In the genomic region with DNA sequence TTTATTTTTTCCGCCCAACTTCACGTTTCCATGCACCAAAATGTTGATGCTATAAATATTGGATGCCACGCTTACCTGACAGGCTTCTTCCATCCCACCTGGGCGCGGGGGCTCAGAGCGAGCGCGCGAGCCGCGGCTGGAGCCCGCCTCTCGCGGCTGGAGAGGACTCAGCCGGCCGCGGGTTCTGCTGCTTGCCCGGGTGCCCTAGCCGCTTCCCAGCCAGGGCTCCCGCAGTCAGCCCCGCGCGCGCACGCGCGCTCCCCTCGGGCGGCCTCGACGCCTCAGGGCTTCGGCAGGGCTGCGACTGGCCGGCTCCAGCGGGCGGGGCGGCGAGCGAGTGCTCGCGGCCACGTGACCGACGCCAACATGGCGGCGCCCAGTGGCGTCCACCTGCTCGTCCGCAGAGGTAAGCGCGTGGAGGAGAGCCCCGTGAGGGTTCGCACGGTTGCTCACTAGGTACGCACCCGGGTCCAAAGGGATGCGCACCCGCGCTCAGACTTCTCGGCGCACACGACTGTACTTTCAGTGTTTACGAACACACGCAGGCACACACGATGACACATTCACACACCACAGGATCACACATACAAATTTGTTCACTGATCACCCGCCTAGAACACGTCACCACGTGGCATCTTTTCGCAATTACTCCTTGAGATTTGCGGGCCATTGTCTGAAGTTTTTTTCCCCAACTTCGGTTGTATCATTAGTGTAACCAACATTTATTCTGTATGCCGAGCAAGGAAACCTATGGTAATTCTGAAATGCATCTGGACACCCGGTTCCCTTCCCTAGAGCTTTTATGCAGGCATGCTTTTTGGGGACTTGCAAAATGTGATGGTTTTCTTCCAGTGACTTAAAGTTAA, we compare ENCODE assay signal across 9 cellular contexts. TPM values are rescaled to one million over a fixed set of nuclear protein-coding genes. Genes with fewer than 3 reads are reported as not detected.
DNase-seq lines count a peak whose midpoint lies in the region; ATAC-seq, FAIRE-seq and TF ChIP-seq lines count a peak whose summit lies in the region.
"Had no signal": no experiment of that assay in that cellular context is flagged by ENCODE, and none has a peak within 500 bp of the region (broad histone marks: within the 10 kb centered on the region; RNA-seq: fewer than 3 reads in every experiment).

METAP1D (plus strand) TSS at position 350 of the 866 bp plus-strand sequence; CDS start at position 367, 17 bp downstream.

- peak within 1 kb of the TSS; percentile 75 for H3K4me3 Mint-ChIP-seq in activated CD4-positive, alpha-beta T cell treated with anti-CD3 and anti-CD28 coated beads for 36 hours

- H3K4me1 Mint-ChIP-seq in activated CD4-positive, alpha-beta T cell treated with anti-CD3 and anti-CD28 coated beads for 36 hours: peaks cover 18% of the 10 kb centered on the region

- H3K36me3 ChIP-seq in BJ (ENCODE audit: control insufficient read depth, insufficient read depth, low read length): no peaks in the 10 kb centered on the region

- H3K9me3 Mint-ChIP-seq in activated CD4-positive, alpha-beta T cell treated with anti-CD3 and anti-CD28 coated beads for 36 hours (ENCODE audit: low read depth): no peaks in the 10 kb centered on the region

- TF ChIP-seq CTCF in BJ (IDR thresholded peaks at IDR 0.05; ENCODE audit: insufficient read depth, low read depth, low read length) (no peak), choroid plexus epithelial cell (conservative IDR thresholded peaks at IDR 0.05; ENCODE audit: low read depth, low read length) (no peak)

- intact Hi-C loops in activated CD4-positive, alpha-beta T cell treated with anti-CD3 and anti-CD28 coated beads for 36 hours (cut with DNase I, micrococcal nuclease): loop anchor here (1.0 to 10.0 kb wide), 8 partner anchors 78 to 1071 kb away; partner anchors contain the start of genes DLX2 (in 2 of the 2), HAT1 (in 2 of the 2), DYNC1I2 (in 1 of the 2) and GORASP2 (in 1 of the 2)

- no peaks in the 10 kb centered on the region for H3K27me3 Mint-ChIP-seq in activated CD4-positive, alpha-beta T cell treated with anti-CD3 and anti-CD28 coated beads for 36 hours

- H3K4me3 ChIP-seq in BJ (ENCODE audit: low read depth, low read length) (peak within 1 kb of the TSS; percentile 98), choroid plexus epithelial cell (ENCODE audit: low read depth, low read length) (peak within 1 kb of the TSS; percentile 87)

- ATAC-seq in HG03439 (IDR thresholded peaks at IDR 0.05; ENCODE audit: unreplicated experiment): peak; percentile 96
- peak; percentile 95 for ATAC-seq in activated CD4-positive, alpha-beta T cell treated with anti-CD3 and anti-CD28 coated beads for 36 hours

- CTCF ChIA-PET in BJ (lab: Yijun Ruan, JAX): interaction anchor here (0.7 kb wide), 1 partner anchor 25 kb away, joined by 3 read pairs; no protein-coding TSS in a partner anchor
- CTCF ChIA-PET in activated CD4-positive, alpha-beta T cell treated with anti-CD3 and anti-CD28 coated beads for 36 hours (lab: Charles Lee): interaction anchor here (0.8 to 1.2 kb wide), 4 partner anchors 128 to 426 kb away, joined by 3 to 4 read pairs (median 3); no protein-coding TSS in a partner anchor

- POLR2A ChIA-PET in BJ (lab: Charles Lee): no interaction called here
- POLR2A ChIA-PET in activated CD4-positive, alpha-beta T cell treated with anti-CD3 and anti-CD28 coated beads for 36 hours (lab: Charles Lee): no interaction called here

- H3K27me3 ChIP-seq in BJ (ENCODE audit: control insufficient read depth, insufficient read depth, low read length): no peaks in the 10 kb centered on the region

- DNase-seq in BJ (ENCODE audit: low read depth) (peak; percentile 39), GM19239 (ENCODE audit: insufficient read length, low spot score) (peak; percentile 95), NCI-H460 (ENCODE audit: extremely low read depth, low read depth) (peak; percentile 91), choroid plexus epithelial cell (ENCODE audit: low read depth) (peak; percentile 92), kidney tubule cell (ENCODE audit: low spot score) (peak; percentile 94)
- DNase-seq in activated CD4-positive, alpha-beta T cell treated with anti-CD3 and anti-CD28 coated beads for 36 hours: peak; percentile 93
- peak; percentile 52 to 75 for DNase-seq in stimulated activated CD4-positive, alpha-beta T cell treated with anti-CD3 and anti-CD28 coated beads, Interleukin-1b, Interleukin-23, amount 100 ng/mL, for 1 hour (ENCODE audit: low read depth in 2 of 2)

- peaks cover 5% of the 10 kb centered on the region for H3K36me3 Mint-ChIP-seq in activated CD4-positive, alpha-beta T cell treated with anti-CD3 and anti-CD28 coated beads for 36 hours (ENCODE audit: low read depth)

- peak within 1 kb of the TSS; percentile 87 for H3K27ac Mint-ChIP-seq in activated CD4-positive, alpha-beta T cell treated with anti-CD3 and anti-CD28 coated beads for 36 hours

- peak; percentile 88 for FAIRE-seq in GM19239 (lab: Jason Lieb, UNC)
- FAIRE-seq: colon had no signal

RNA-seq across cellular contexts. Expression of gene METAP1D, which starts in this region (rescaled TPM):
- 4.8 and 6.2 TPM in 2 replicates for polyA plus RNA-seq in BJ (2011; rRNA removed)
- 2.7 and 3.2 TPM in 2 replicates for polyA minus RNA-seq in BJ (2011; rRNA and poly(A)+ RNA removed)
- total RNA-seq in NCI-H460 (2014; rRNA removed; shearing (Covaris generic)): 14.5 and 18.0 TPM in 2 replicates
- 23.0 and 29.9 TPM in 2 replicates for polyA plus RNA-seq in NCI-H460 (2014; cell fraction: nucleus; rRNA removed)
- total RNA-seq in activated CD4-positive, alpha-beta T cell treated with anti-CD3 and anti-CD28 coated beads for 36 hours: 1 to 10 TPM; 5.3 to 6.0 TPM

Comparison
In these comparisons a context has a peak if more than half of its experiments do, and no peak if none do; other contexts are left out.
1. Peak in every context shown above with its lines: DNase-seq, ATAC-seq and H3K4me3 ChIP-seq.
2. DNase-seq: peak in every context shown above with its lines; median percentile 95 in GM19239; 94 in kidney tubule cell; 93 in activated CD4-positive, alpha-beta T cell treated with anti-CD3 and anti-CD28 coated beads for 36 hours; 92 in choroid plexus epithelial cell; 91 in NCI-H460; 64 in stimulated activated CD4-positive, alpha-beta T cell treated with anti-CD3 and anti-CD28 coated beads, Interleukin-1b, Interleukin-23, amount 100 ng/mL, for 1 hour; 39 in BJ.